In genomic region chr3:132418916-132419315, GRCh38 we compare ENCODE assay signal across 9 cellular contexts. TPM values are rescaled to one million over a fixed set of nuclear protein-coding genes. Genes with fewer than 3 reads are reported as not detected.
DNase-seq lines count a peak whose midpoint lies in the region; ATAC-seq, FAIRE-seq and TF ChIP-seq lines count a peak whose summit lies in the region.
"Had no signal": no experiment of that assay in that cellular context is flagged by ENCODE, and none has a peak within 500 bp of the region (broad histone marks: within the 10 kb centered on the region; RNA-seq: fewer than 3 reads in every experiment).

No MANE protein-coding gene starts in this region.

- no peak for TF ChIP-seq EP300 in H1 (IDR thresholded peaks at IDR 0.05; ENCODE audit: borderline replicate concordance in 1 of 2, low read depth in 2 of 2, low read length in 2 of 2)

- H3K27me3 Mint-ChIP-seq in GM23338 (ENCODE audit: insufficient read depth, low read depth, poor library complexity): peaks cover 6% of the 10 kb centered on the region

- H3K18ac ChIP-seq in H1 (ENCODE audit: extremely low read depth, low read length): no peak overlapping the region

- H3K4ac ChIP-seq in H1 (replicated peaks; ENCODE audit: insufficient read length, low read depth, low read length): no peak overlapping the region

- H2AK5ac ChIP-seq in H1 (ENCODE audit: low read depth, low read length): no peak overlapping the region

- no peaks in the 10 kb centered on the region for H3K27me3 ChIP-seq in GM23338 (ENCODE audit: insufficient read depth)
- no peaks in the 10 kb centered on the region for H3K27me3 ChIP-seq in PC-3 (ENCODE audit: low read length)
- no peaks in the 10 kb centered on the region for H3K27me3 ChIP-seq in H1 (replicated peaks in 1 of 4; ENCODE audit: control insufficient read depth in 3 of 4, extremely low read depth in 1 of 4, insufficient read depth in 3 of 4, low read length in 3 of 4)
- no peaks in the 10 kb centered on the region for H3K27me3 ChIP-seq in pancreas

- H3F3A ChIP-seq in GM23338 (replicated peaks; ENCODE audit: low read depth): no peaks in the 10 kb centered on the region
- H3F3A ChIP-seq in PC-3 (ENCODE audit: low read length, unreplicated experiment): no peaks in the 10 kb centered on the region

- H3K79me2 ChIP-seq in GM23338 (replicated peaks; ENCODE audit: insufficient read depth) (peaks cover 63% of the 10 kb centered on the region), PC-3 (ENCODE audit: low read length) (peaks cover 57% of the 10 kb centered on the region), H1 (ENCODE audit: control insufficient read depth in 1 of 2, insufficient read depth in 2 of 2, low read length in 2 of 2) (peaks cover 0 to 61% of the 10 kb centered on the region in 2 experiments; a peak in 2 of 4 replicates)

- WGBS in H1 (ENCODE audit: extremely low coverage in 1 of 2, insufficient coverage in 1 of 2, insufficient read length in 1 of 2, insufficient replicate concordance in 2 of 2, low coverage in 1 of 2, low lambda C conversion rate in 2 of 2, missing lambda C conversion rate in 1 of 2), 2 experiments: 81% methylated on average over 4 of the region's 4 CpGs; no CpG with 5 or more reads in 1 of the 2 experiments
- WGBS in pancreas, 2 donors: 13% methylated on average over 4 of the region's 4 CpGs

- H2BK5ac ChIP-seq in H1 (ENCODE audit: low read depth, low read length): no peak overlapping the region

- intact Hi-C loops in PC-3 (cut with micrococcal nuclease) (no loop called here), pancreas (cut with DNase I) (no loop called here)

- no peak overlapping the region for H2BK120ac ChIP-seq in H1 (replicated peaks; ENCODE audit: low read depth, low read length)

- no peak overlapping the region for H2BK20ac ChIP-seq in H1 (ENCODE audit: low read length)

- ATAC-seq in GM23338 (no peak), PC-3 (no peak), pancreas (no peak), HG03354 (IDR thresholded peaks at IDR 0.05; ENCODE audit: poor library complexity, severe bottlenecking, unreplicated experiment) (no peak)

- H3K27ac Mint-ChIP-seq in GM23338: no peak overlapping the region

- H4K91ac ChIP-seq in H1 (replicated peaks; ENCODE audit: insufficient read length, low read length): no peak overlapping the region

- H3K9me3 ChIP-seq in PC-3 (ENCODE audit: low read length): no peaks in the 10 kb centered on the region
- no peaks in the 10 kb centered on the region for H3K9me3 ChIP-seq in H1 (ENCODE audit: insufficient read depth in 2 of 2, low read depth in 1 of 2, low read length in 1 of 2)
- no peaks in the 10 kb centered on the region for H3K9me3 ChIP-seq in pancreas

- peak overlapping the region; percentile 95 for H3K4me3 ChIP-seq in GM23338
- peak overlapping the region; percentile 97 for H3K4me3 ChIP-seq in PC-3 (ENCODE audit: low read length)
- peak overlapping the region; percentile 69 to 100 (median 94); a peak in 6 of 8 replicates for H3K4me3 ChIP-seq in H1 (ENCODE audit: extremely low read depth in 1 of 4, insufficient read depth in 2 of 4, low read depth in 3 of 4, low read length in 4 of 4)
- peak overlapping the region in 3 of 4 donors; percentile 55 to 95 (median 88) for H3K4me3 ChIP-seq in pancreas

- H2BK12ac ChIP-seq in H1 (ENCODE audit: low read depth, low read length): no peak overlapping the region

- no peak for DNase-seq in GM23338 (ENCODE audit: low spot score)
- no peak for DNase-seq in PC-3
- DNase-seq in H1 (ENCODE audit: low read depth in 1 of 2, low spot score in 2 of 2): no peak
- no peak for DNase-seq in pancreas
- DNase-seq in iPS-NIHi11 (ENCODE audit: low spot score): no peak
- DNase-seq in globus pallidus (ENCODE audit: low spot score): no peak
- no peak for DNase-seq in GM19238 (ENCODE audit: insufficient read length, low spot score)
- DNase-seq: activated CD8-positive, alpha-beta memory T cell treated with anti-CD3 and anti-CD28 coated beads, Interleukin-2, amount 50 U/mL, for 4 hours had no signal

- H3K9me3 Mint-ChIP-seq in GM23338: no peaks in the 10 kb centered on the region; the same call in 2 of the 3 replicates

- BruUV-seq in PC-3 (replicated peaks; lab: Mats Ljungman, UMichigan): no TSS peak

- TF ChIP-seq RAD21 in H1 (IDR thresholded peaks at IDR 0.05 in 1 of 2, conservative IDR thresholded peaks at IDR 0.05 in 1 of 2; ENCODE audit: low read depth in 2 of 2, low read length in 2 of 2): no peak

- H2AFZ ChIP-seq in GM23338: no peak overlapping the region
- H2AFZ ChIP-seq in PC-3 (ENCODE audit: low read length): no peak overlapping the region
- H2AFZ ChIP-seq in H1 (ENCODE audit: low read length): no peak overlapping the region

- no peak for TF ChIP-seq CTCF in GM23338 (conservative IDR thresholded peaks at IDR 0.05; ENCODE audit: low read depth in 2 of 2)
- no peak for TF ChIP-seq CTCF in PC-3 (conservative IDR thresholded peaks at IDR 0.05; ENCODE audit: low read depth, low read length)
- TF ChIP-seq CTCF in H1 (IDR thresholded peaks at IDR 0.05; ENCODE audit: control extremely low read depth in 1 of 3, insufficient read depth in 1 of 3, low read depth in 1 of 3, low read length in 3 of 3): no peak
- no peak for TF ChIP-seq CTCF in pancreas (IDR thresholded peaks at IDR 0.05)

- H3K36me3 ChIP-seq in GM23338 (ENCODE audit: insufficient read depth) (no peaks in the 10 kb centered on the region), PC-3 (ENCODE audit: low read depth, low read length) (no peaks in the 10 kb centered on the region), H1 (ENCODE audit: control insufficient read depth in 2 of 4, insufficient read depth in 4 of 4, low read length in 3 of 4) (no peaks in the 10 kb centered on the region), pancreas (no peaks in the 10 kb centered on the region)

- H3K9me2 ChIP-seq in GM23338 (ENCODE audit: insufficient read depth) (no peaks in the 10 kb centered on the region), PC-3 (replicated peaks; ENCODE audit: low read length) (no peaks in the 10 kb centered on the region)

- H3K9ac ChIP-seq in PC-3 (ENCODE audit: low read length) (peak overlapping the region; percentile 93; the same call in 1 of the 2 replicates), H1 (replicated peaks in 1 of 4; ENCODE audit: extremely low read depth in 1 of 4, low read depth in 3 of 4, low read length in 3 of 4) (no peak overlapping the region)

- H4K8ac ChIP-seq in H1 (ENCODE audit: extremely low read depth, insufficient read depth, low read length): no peak overlapping the region

- H3K79me1 ChIP-seq in H1 (ENCODE audit: low read depth, low read length): no peaks in the 10 kb centered on the region

- H3K23ac ChIP-seq in H1 (ENCODE audit: insufficient read length): no peak overlapping the region

- H3K14ac ChIP-seq in H1 (ENCODE audit: insufficient read length): no peak overlapping the region

- H3K56ac ChIP-seq in H1 (replicated peaks; ENCODE audit: insufficient read length, low read depth, low read length): no peak overlapping the region

- POLR2A ChIA-PET in PC-3 (lab: Charles Lee; ENCODE audit: unreplicated experiment) (no interaction called here), H1 (lab: Charles Lee; ENCODE audit: partially characterized antibody) (interaction anchor here (1.2 to 1.3 kb wide), 2 partner anchors 9 to 22 kb away, joined by 4 to 6 read pairs; no protein-coding TSS in a partner anchor)

- peaks cover 2% of the 10 kb centered on the region; the same call in 1 of the 3 replicates for H3K36me3 Mint-ChIP-seq in GM23338 (ENCODE audit: low read depth)

- H3K27ac ChIP-seq in GM23338 (ENCODE audit: low read depth): no peak overlapping the region
- H3K27ac ChIP-seq in PC-3 (ENCODE audit: low read length): no peak overlapping the region
- no peak overlapping the region for H3K27ac ChIP-seq in H1 (ENCODE audit: low read depth, low read length)
- no peak overlapping the region for H3K27ac ChIP-seq in pancreas

- TF ChIP-seq POLR2A in H1 (IDR thresholded peaks at IDR 0.05; ENCODE audit: control extremely low read depth in 1 of 2, low read depth in 2 of 2, low read length in 2 of 2): no peak

- no peaks in the 10 kb centered on the region; the same call in 1 of the 2 replicates for H4K20me1 ChIP-seq in GM23338 (replicated peaks; ENCODE audit: insufficient read depth)
- H4K20me1 ChIP-seq in PC-3 (ENCODE audit: low read length): no peaks in the 10 kb centered on the region
- H4K20me1 ChIP-seq in H1 (replicated peaks in 1 of 2; ENCODE audit: control insufficient read depth in 1 of 2, insufficient read depth in 2 of 2, low read length in 2 of 2): peaks cover 0 to 4% of the 10 kb centered on the region in 2 experiments

- FAIRE-seq in H1 (lab: Jason Lieb, UNC): no peak
- FAIRE-seq in pancreas (lab: Jason Lieb, UNC): no peak

- H3K4me2 ChIP-seq in GM23338 (peak overlapping the region; percentile 95), PC-3 (ENCODE audit: low read length) (peak overlapping the region; percentile 92), H1 (ENCODE audit: insufficient read depth in 1 of 2, low read depth in 2 of 2, low read length in 2 of 2) (peak overlapping the region; percentile 81; a peak in 3 of 4 replicates)

- CTCF ChIA-PET in PC-3 (lab: Charles Lee) (no interaction called here), H1 (lab: Charles Lee; ENCODE audit: partially characterized antibody) (interaction anchor here (0.6 kb wide), 1 partner anchor 861 kb away, joined by 3 read pairs; no protein-coding TSS in a partner anchor)

- peak overlapping the region; percentile 99 for H3K4me3 Mint-ChIP-seq in GM23338

- H3K23me2 ChIP-seq in H1 (ENCODE audit: low read depth, low read length): peaks cover 3% of the 10 kb centered on the region; the same call in 1 of the 2 replicates

- H3K4me1 Mint-ChIP-seq in GM23338: peaks cover 15% of the 10 kb centered on the region

- H2BK15ac ChIP-seq in H1 (ENCODE audit: low read length): no peak overlapping the region

- no peak overlapping the region for H4K5ac ChIP-seq in H1 (ENCODE audit: insufficient read length, low read depth, low read length)

- H3K4me1 ChIP-seq in GM23338 (ENCODE audit: insufficient read depth) (peaks cover 6% of the 10 kb centered on the region), PC-3 (ENCODE audit: insufficient read depth, low read length) (peaks cover 4% of the 10 kb centered on the region; the same call in 1 of the 2 replicates), H1 (replicated peaks in 1 of 4; ENCODE audit: control insufficient read depth in 3 of 4, insufficient read depth in 4 of 4, low read length in 3 of 4) (peaks cover 0 to 4% (median 2%) of the 10 kb centered on the region in 4 experiments; a peak in 4 of 7 replicates), pancreas (peaks cover 10 to 14% (median 12%) of the 10 kb centered on the region in 3 donors)

RNA-seq across cellular contexts. Expression of gene DNAJC13, which starts 1.6 kb away (rescaled TPM):
- total RNA-seq in GM23338 (2014; rRNA removed; shearing (Covaris generic)): 32.9 and 33.6 TPM in 2 replicates
- polyA plus RNA-seq in GM23338 (2016; fragmentation: Nextera tagmentation; extraction: Ambion mirVana): 8.3 and 9.4 TPM in 2 replicates
- total RNA-seq in PC-3 (2014; rRNA removed): 21.6 and 24.7 TPM in 2 replicates
- 27.9 and 28.8 TPM in 2 replicates for total RNA-seq in H1 (2021; fragmentation: NEBNext Ultra II Directional; extraction: Animal tissue kit (Norgen Biotek cat#: 25700))
- 5.2 and 7.9 TPM in 2 replicates for polyA plus RNA-seq in H1 (2011; rRNA removed)
- 9.8 TPM for polyA plus RNA-seq in H1 (2011; cell fraction: cytosol; rRNA removed)
- polyA plus RNA-seq in H1 (2011; cell fraction: nucleus; rRNA removed): 9.2 TPM
- polyA plus RNA-seq in H1 (2012, experiment 1 of 2): 10.2 to 16.3 TPM (median 14.5 TPM) in 4 replicates
- 0.60 TPM for polyA plus RNA-seq in H1 (2012, experiment 2 of 2)
- polyA plus RNA-seq in H1 (2013, experiment 1 of 2): 11.8 TPM
- polyA plus RNA-seq in H1 (2013, experiment 2 of 2): 11.7 TPM
- polyA minus RNA-seq in H1 (2011; rRNA and poly(A)+ RNA removed): 24.2 and 40.0 TPM in 2 replicates
- polyA minus RNA-seq in H1 (2011; cell fraction: cytosol; rRNA and poly(A)+ RNA removed): 21.9 TPM
- 62.5 TPM for polyA minus RNA-seq in H1 (2011; cell fraction: nucleus; rRNA and poly(A)+ RNA removed)
- total RNA-seq in pancreas: 10 to 100 TPM in 5 of 6 donors, 1 to 10 TPM in 1; 8.2 to 23.2 (median 13.7) TPM
- 1 to 10 TPM; 3.8 to 5.7 TPM for polyA plus RNA-seq in pancreas
